12 cellular contexts compared by ENCODE assay signal in genomic region chr17:44223574-44224046, GRCh38. TPM values are rescaled to one million over a fixed set of nuclear protein-coding genes. Genes with fewer than 3 reads are reported as not detected.
DNase-seq lines count a peak whose midpoint lies in the region; ATAC-seq, FAIRE-seq and TF ChIP-seq lines count a peak whose summit lies in the region.
"Had no signal": no experiment of that assay in that cellular context is flagged by ENCODE, and none has a peak within 500 bp of the region (broad histone marks: within the 10 kb centered on the region; RNA-seq: fewer than 3 reads in every experiment).

No MANE protein-coding gene starts in this region.

- no peak for DNase-seq in CD8-positive, alpha-beta T cell
- DNase-seq in RCC 7860 (ENCODE audit: low spot score) (peak; percentile 41), GM20000 (ENCODE audit: low spot score) (no peak), lower leg skin (ENCODE audit: low spot score in 2 of 2) (no peak), progenitor cell of endocrine pancreas (ENCODE audit: low spot score, unreplicated experiment) (no peak), SHP77 treated with DMSO at 0.1 percent for 48 hours (lab: John Stamatoyannopoulos, UW) (no peak)
- DNase-seq: activated CD4-positive, alpha-beta T cell treated with anti-CD3 and anti-CD28 coated beads for 36 hours; NCI-H526 had no signal

- no peak overlapping the region for H3K27ac ChIP-seq in CD8-positive, alpha-beta T cell (ENCODE audit: low read depth, low read length)
- H3K27ac ChIP-seq in esophagus (ENCODE audit: low read depth in 2 of 2, low read length in 1 of 2) (peak overlapping the region; percentile 29 to 45), parathyroid adenoma (peak overlapping the region; percentile 94)

- no peak for TF ChIP-seq POLR2A in lower leg skin (IDR thresholded peaks at IDR 0.05)

- H3K27me3 ChIP-seq in CD8-positive, alpha-beta T cell (ENCODE audit: insufficient read depth, low read length) = no peaks in the 10 kb centered on the region
- H3K27me3 ChIP-seq in esophagus (ENCODE audit: control insufficient read depth in 1 of 2, insufficient read depth in 2 of 2, low read length in 2 of 2) (no peaks in the 10 kb centered on the region), parathyroid adenoma (ENCODE audit: control insufficient read depth, insufficient read depth, low read length) (no peaks in the 10 kb centered on the region)

- CTCF ChIA-PET in CD8-positive, alpha-beta T cell (lab: Charles Lee) = interaction anchor here (2.9 kb wide), 1 partner anchor 20 kb away, joined by 10 read pairs; no protein-coding TSS in a partner anchor

- H3K9ac ChIP-seq in parathyroid adenoma = no peak overlapping the region

- H3K4me1 ChIP-seq in CD8-positive, alpha-beta T cell (ENCODE audit: insufficient read depth, low read length) = peaks cover 11% of the 10 kb centered on the region
- peaks cover 4% of the 10 kb centered on the region in 2 donors for H3K4me1 ChIP-seq in esophagus (ENCODE audit: control insufficient read depth in 2 of 2, insufficient read depth in 2 of 2, low read length in 1 of 2)
- peaks cover 12% of the 10 kb centered on the region for H3K4me1 ChIP-seq in parathyroid adenoma

- WGBS in esophagus, 2 donors = 21 to 26% methylated on average over 7 of the region's 7 CpGs
- 19 to 24% methylated on average over 7 of the region's 7 CpGs for WGBS in lower leg skin, 2 donors

- H3K4me3 Mint-ChIP-seq in CD8-positive, alpha-beta T cell = no peak overlapping the region
- no peak overlapping the region for H3K4me3 Mint-ChIP-seq in progenitor cell of endocrine pancreas (ENCODE audit: low read depth)
- H3K4me3 Mint-ChIP-seq: dendritic cell treated with granulocyte-macrophage colony-stimulating factor and Interleukin-4, amounts not matched to agents 40 ng/mL and 50 ng/mL, for 4 days had no signal

- no peak overlapping the region for H3K4me2 ChIP-seq in parathyroid adenoma (ENCODE audit: low read length)

- FAIRE-seq in RCC 7860 (lab: Jason Lieb, UNC) = peak; percentile 66

- H2AFZ ChIP-seq in parathyroid adenoma = no peak overlapping the region

- peaks cover 10% of the 10 kb centered on the region for H3K4me1 Mint-ChIP-seq in CD8-positive, alpha-beta T cell (ENCODE audit: low read depth)
- peaks cover 10% of the 10 kb centered on the region for H3K4me1 Mint-ChIP-seq in progenitor cell of endocrine pancreas (ENCODE audit: low read depth)

- no peak for TF ChIP-seq CTCF in CD8-positive, alpha-beta T cell (IDR thresholded peaks at IDR 0.05)
- TF ChIP-seq CTCF in parathyroid adenoma (IDR thresholded peaks at IDR 0.05) (no peak), GM20000 (IDR thresholded peaks at IDR 0.05; ENCODE audit: extremely low read depth, missing control alignments) (no peak), lower leg skin (IDR thresholded peaks at IDR 0.05) (no peak), progenitor cell of endocrine pancreas (IDR thresholded peaks at IDR 0.05; ENCODE audit: unreplicated experiment) (no peak)

- no peak for ATAC-seq in CD8-positive, alpha-beta T cell
- ATAC-seq: activated CD4-positive, alpha-beta T cell treated with anti-CD3 and anti-CD28 coated beads for 36 hours had no signal

- no peaks in the 10 kb centered on the region for H3K9me3 Mint-ChIP-seq in CD8-positive, alpha-beta T cell
- no peaks in the 10 kb centered on the region for H3K9me3 Mint-ChIP-seq in progenitor cell of endocrine pancreas (ENCODE audit: low read depth)
- H3K9me3 Mint-ChIP-seq: dendritic cell treated with granulocyte-macrophage colony-stimulating factor and Interleukin-4, amounts not matched to agents 40 ng/mL and 50 ng/mL, for 4 days had no signal

- H3K36me3 Mint-ChIP-seq in CD8-positive, alpha-beta T cell = peaks cover 8% of the 10 kb centered on the region
- H3K36me3 Mint-ChIP-seq in progenitor cell of endocrine pancreas (ENCODE audit: insufficient read depth) = no peaks in the 10 kb centered on the region

- POLR2A ChIA-PET in CD8-positive, alpha-beta T cell (lab: Charles Lee) = interaction anchor here (1.5 to 10.3 kb wide), 3 partner anchors 18 to 37 kb away, joined by 5 to 251 read pairs (median 32); partner anchors contain the start of genes ATXN7L3 and TMUB2

- no peaks in the 10 kb centered on the region for H3K79me2 ChIP-seq in parathyroid adenoma

- H3K4me3 ChIP-seq in CD8-positive, alpha-beta T cell (ENCODE audit: low read depth, low read length) = no peak overlapping the region
- H3K4me3 ChIP-seq in esophagus (ENCODE audit: low read depth in 1 of 2, low read length in 2 of 2) (no peak overlapping the region), parathyroid adenoma (ENCODE audit: low read depth, low read length) (no peak overlapping the region), lower leg skin (ENCODE audit: low read depth, poor library complexity, severe bottlenecking) (no peak overlapping the region)

- H3K27me3 Mint-ChIP-seq in CD8-positive, alpha-beta T cell (ENCODE audit: low read depth) = no peaks in the 10 kb centered on the region
- H3K27me3 Mint-ChIP-seq in progenitor cell of endocrine pancreas = no peaks in the 10 kb centered on the region
- H3K27me3 Mint-ChIP-seq: activated CD4-positive, alpha-beta T cell treated with anti-CD3 and anti-CD28 coated beads for 36 hours had no signal

- intact Hi-C loops in CD8-positive, alpha-beta T cell (cut with DNase I, micrococcal nuclease) = no loop called here
- intact Hi-C loops in lower leg skin (cut with DNase I; ENCODE audit: low total_unique reads) = no loop called here

- peak overlapping the region; percentile 27 for H3K27ac Mint-ChIP-seq in CD8-positive, alpha-beta T cell
- no peak overlapping the region for H3K27ac Mint-ChIP-seq in progenitor cell of endocrine pancreas
- H3K27ac Mint-ChIP-seq: activated CD4-positive, alpha-beta T cell treated with anti-CD3 and anti-CD28 coated beads for 36 hours; dendritic cell treated with granulocyte-macrophage colony-stimulating factor and Interleukin-4, amounts not matched to agents 40 ng/mL and 50 ng/mL, for 4 days had no signal

- no peaks in the 10 kb centered on the region for H3K36me3 ChIP-seq in CD8-positive, alpha-beta T cell (ENCODE audit: insufficient read depth, low read length)
- no peaks in the 10 kb centered on the region for H3K36me3 ChIP-seq in esophagus (ENCODE audit: control insufficient read depth in 2 of 2, insufficient read depth in 2 of 2, low read length in 1 of 2)
- no peaks in the 10 kb centered on the region for H3K36me3 ChIP-seq in parathyroid adenoma (ENCODE audit: control insufficient read depth, insufficient read depth, low read length)

- no peaks in the 10 kb centered on the region for H3K9me3 ChIP-seq in CD8-positive, alpha-beta T cell (ENCODE audit: low read length)
- H3K9me3 ChIP-seq in esophagus (ENCODE audit: control insufficient read depth in 2 of 2, insufficient read depth in 1 of 2, low read depth in 1 of 2, low read length in 1 of 2) (no peaks in the 10 kb centered on the region), parathyroid adenoma (ENCODE audit: control insufficient read depth, low read length) (no peaks in the 10 kb centered on the region)

RNA-seq across cellular contexts. Expression of gene UBTF, which starts 4.1 kb away (rescaled TPM):
- total RNA-seq in CD8-positive, alpha-beta T cell = 100 to 1,000 TPM; 151 to 155 TPM
- polyA plus RNA-seq in esophagus = 10 to 100 TPM; 30.3 to 35.2 TPM
- total RNA-seq in lower leg skin = 10 to 100 TPM; 62.4 to 70.8 (median 65.7) TPM
- total RNA-seq in progenitor cell of endocrine pancreas = 94.2 and 100 TPM in 2 replicates

RNA-seq across cellular contexts. Expression of gene ATXN7L3, which starts 23.9 kb away (rescaled TPM):
- total RNA-seq in CD8-positive, alpha-beta T cell = 10 to 100 TPM; 85.5 to 85.7 TPM
- polyA plus RNA-seq in esophagus = 10 to 100 TPM; 32.9 to 44.3 TPM
- total RNA-seq in lower leg skin = 10 to 100 TPM; 62.4 to 77.9 (median 67.8) TPM
- total RNA-seq in progenitor cell of endocrine pancreas = 117 and 135 TPM in 2 replicates

RNA-seq across cellular contexts. Expression of gene TMUB2, which starts 36.8 kb away (rescaled TPM):
- 10 to 100 TPM; 43.2 to 43.8 TPM for total RNA-seq in CD8-positive, alpha-beta T cell
- 10 to 100 TPM; 25.2 to 37.5 TPM for polyA plus RNA-seq in esophagus
- total RNA-seq in lower leg skin = 10 to 100 TPM; 23.4 to 44.5 (median 34.8) TPM
- 48.5 and 50.3 TPM in 2 replicates for total RNA-seq in progenitor cell of endocrine pancreas

RNA-seq across cellular contexts. Expression of gene SLC4A1, which starts 44.3 kb away (rescaled TPM):
- not detected for total RNA-seq in CD8-positive, alpha-beta T cell
- polyA plus RNA-seq in esophagus = not detected
- total RNA-seq in lower leg skin (1 to 10 TPM in 1 of 4 donors, not detected in 3; 2.4 TPM), progenitor cell of endocrine pancreas (not detected in 2 replicates)
- total RNA-seq: activated CD4-positive, alpha-beta T cell treated with anti-CD3 and anti-CD28 coated beads for 36 hours; myocyte had no signal

RNA-seq across cellular contexts. Expression of gene ASB16, which starts 53.1 kb away (rescaled TPM):
- not detected for total RNA-seq in CD8-positive, alpha-beta T cell
- polyA plus RNA-seq in esophagus = under 1 TPM; 0.18 to 0.19 TPM
- total RNA-seq in lower leg skin (1 to 10 TPM in 1 of 4 donors, not detected in 3; 1.1 TPM), progenitor cell of endocrine pancreas (0.49 and 0.89 TPM in 2 replicates)
